16 cellular contexts compared by ENCODE assay signal in the genomic region with DNA sequence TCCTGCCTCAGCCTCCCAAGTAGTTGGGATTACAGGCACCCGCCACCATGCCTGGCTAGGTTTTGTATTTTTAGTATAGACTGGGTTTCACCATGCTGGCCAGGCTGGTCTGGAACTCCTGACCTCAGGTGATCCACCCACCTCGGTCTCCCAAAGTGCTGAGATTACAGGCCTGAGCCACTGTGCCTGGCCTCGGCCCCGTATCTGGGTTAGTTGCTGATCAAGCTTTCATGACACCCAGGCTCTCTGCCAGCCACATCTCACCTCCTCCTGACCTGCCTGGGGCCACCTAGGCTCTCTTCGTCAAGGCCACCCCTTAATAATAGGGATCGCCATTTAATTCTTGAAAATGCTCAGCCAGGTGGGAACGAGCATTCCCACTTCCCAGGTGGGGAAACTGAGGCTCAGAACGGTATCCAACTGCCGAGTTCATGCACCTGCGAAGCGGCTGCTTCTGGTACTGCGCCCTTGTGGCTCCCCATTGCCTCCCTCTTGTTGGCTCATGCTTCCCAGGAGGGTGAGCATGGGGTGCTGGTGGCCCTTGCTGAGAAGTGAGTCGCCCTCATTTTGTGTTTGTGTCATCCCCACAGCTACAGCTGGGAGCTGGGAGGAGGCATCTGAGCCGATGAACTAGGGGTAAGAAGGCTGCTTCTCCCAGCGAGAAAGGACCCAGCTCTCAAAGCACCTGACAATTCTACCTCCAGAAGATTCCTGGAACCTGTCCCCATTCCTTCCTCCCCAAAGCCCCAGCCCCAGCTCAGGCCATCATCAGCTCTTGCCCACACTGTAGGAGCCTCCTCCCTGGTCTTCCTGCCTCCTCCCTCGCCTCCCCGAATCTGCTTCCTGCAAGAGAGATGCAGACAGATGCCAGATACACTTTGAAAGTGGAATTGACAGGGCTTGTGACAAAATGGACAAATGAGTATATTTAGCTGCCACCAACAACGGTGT.
"Had no signal": no experiment of that assay in that cellular context is flagged by ENCODE, and none has a peak within 500 bp of the region (broad histone marks: within the 10 kb centered on the region; RNA-seq: fewer than 3 reads in every experiment).

No MANE protein-coding gene starts in this region.

- H3K27me3 Mint-ChIP-seq: activated CD8-positive, alpha-beta T cell treated with anti-CD3 and anti-CD28 coated beads for 36 hours; activated naive CD8-positive, alpha-beta T cell treated with anti-CD3 and anti-CD28 coated beads for 36 hours; stimulated activated naive CD8-positive, alpha-beta T cell treated with anti-CD3 and anti-CD28 coated beads, Interleukin-15, amount 100 ng/mL, for 72 hours had no signal

- H2AFZ ChIP-seq: neural progenitor cell had no signal

- H3K27ac ChIP-seq: body of pancreas, colonic mucosa, lower lobe of right lung, neural progenitor cell, pancreas, upper lobe of left lung had no signal

- H3K4me1 ChIP-seq: body of pancreas, colonic mucosa, lower lobe of right lung, neural progenitor cell, pancreas, upper lobe of left lung had no signal

- H3K4me3 ChIP-seq: body of pancreas, colonic mucosa, lower lobe of right lung, neural progenitor cell, pancreas, upper lobe of left lung had no signal

- H3K36me3 ChIP-seq: colonic mucosa, lower lobe of right lung, neural progenitor cell, pancreas, upper lobe of left lung had no signal

- H3K9me3 Mint-ChIP-seq: activated CD8-positive, alpha-beta T cell treated with anti-CD3 and anti-CD28 coated beads for 36 hours; activated naive CD8-positive, alpha-beta T cell treated with anti-CD3 and anti-CD28 coated beads for 36 hours; activated T-cell treated with anti-CD3 and anti-CD28 coated beads, Interleukin-2, amount 50 U/mL, for 4 hours; neural progenitor cell; stimulated activated naive CD8-positive, alpha-beta T cell treated with anti-CD3 and anti-CD28 coated beads, Interleukin-15, amount 100 ng/mL, for 72 hours had no signal

- H3K36me3 Mint-ChIP-seq: activated naive CD8-positive, alpha-beta T cell treated with anti-CD3 and anti-CD28 coated beads for 36 hours; neural progenitor cell had no signal

- H3K4me1 Mint-ChIP-seq: neural progenitor cell had no signal

- H3K27ac Mint-ChIP-seq: activated CD8-positive, alpha-beta T cell treated with anti-CD3 and anti-CD28 coated beads for 36 hours; activated naive CD8-positive, alpha-beta T cell treated with anti-CD3 and anti-CD28 coated beads for 36 hours; neural progenitor cell had no signal

- H3K9me3 ChIP-seq: body of pancreas, colonic mucosa, lower lobe of right lung, pancreas, upper lobe of left lung had no signal

- DNase-seq: activated CD4-positive, alpha-beta T cell treated with anti-CD3 and anti-CD28 coated beads for 48 hours; activated CD8-positive, alpha-beta T cell treated with anti-CD3 and anti-CD28 coated beads for 36 hours; activated gamma-delta T cell; activated naive CD8-positive, alpha-beta T cell treated with anti-CD3 and anti-CD28 coated beads for 36 hours; activated T-cell treated with anti-CD3 and anti-CD28 coated beads, Interleukin-2, amount 50 U/mL, for 4 hours; body of pancreas; central memory CD4-positive, alpha-beta T cell; colonic mucosa; glutamatergic neuron; lower lobe of right lung; pancreas; stimulated activated CD4-positive, alpha-beta T cell treated with anti-CD3 and anti-CD28 coated beads, Interleukin-1b, Interleukin-23, amount 100 ng/mL, for 48 hours; stimulated activated naive CD8-positive, alpha-beta T cell treated with anti-CD3 and anti-CD28 coated beads, Interleukin-15, amount 100 ng/mL, for 72 hours; T-helper 9 cell had no signal

- ATAC-seq: activated CD8-positive, alpha-beta T cell treated with anti-CD3 and anti-CD28 coated beads for 36 hours; activated T-cell treated with anti-CD3 and anti-CD28 coated beads, Interleukin-2, amount 50 U/mL, for 4 hours; body of pancreas; stimulated activated naive CD8-positive, alpha-beta T cell treated with anti-CD3 and anti-CD28 coated beads, Interleukin-15, amount 100 ng/mL, for 72 hours had no signal

- H3K4me3 Mint-ChIP-seq: activated CD8-positive, alpha-beta T cell treated with anti-CD3 and anti-CD28 coated beads for 36 hours; activated naive CD8-positive, alpha-beta T cell treated with anti-CD3 and anti-CD28 coated beads for 36 hours; activated T-cell treated with anti-CD3 and anti-CD28 coated beads, Interleukin-2, amount 50 U/mL, for 4 hours; neural progenitor cell; stimulated activated naive CD8-positive, alpha-beta T cell treated with anti-CD3 and anti-CD28 coated beads, Interleukin-15, amount 100 ng/mL, for 72 hours had no signal

- H3K4me2 ChIP-seq: neural progenitor cell had no signal
